1 cellular context compared by ENCODE assay signal in the genomic region with DNA sequence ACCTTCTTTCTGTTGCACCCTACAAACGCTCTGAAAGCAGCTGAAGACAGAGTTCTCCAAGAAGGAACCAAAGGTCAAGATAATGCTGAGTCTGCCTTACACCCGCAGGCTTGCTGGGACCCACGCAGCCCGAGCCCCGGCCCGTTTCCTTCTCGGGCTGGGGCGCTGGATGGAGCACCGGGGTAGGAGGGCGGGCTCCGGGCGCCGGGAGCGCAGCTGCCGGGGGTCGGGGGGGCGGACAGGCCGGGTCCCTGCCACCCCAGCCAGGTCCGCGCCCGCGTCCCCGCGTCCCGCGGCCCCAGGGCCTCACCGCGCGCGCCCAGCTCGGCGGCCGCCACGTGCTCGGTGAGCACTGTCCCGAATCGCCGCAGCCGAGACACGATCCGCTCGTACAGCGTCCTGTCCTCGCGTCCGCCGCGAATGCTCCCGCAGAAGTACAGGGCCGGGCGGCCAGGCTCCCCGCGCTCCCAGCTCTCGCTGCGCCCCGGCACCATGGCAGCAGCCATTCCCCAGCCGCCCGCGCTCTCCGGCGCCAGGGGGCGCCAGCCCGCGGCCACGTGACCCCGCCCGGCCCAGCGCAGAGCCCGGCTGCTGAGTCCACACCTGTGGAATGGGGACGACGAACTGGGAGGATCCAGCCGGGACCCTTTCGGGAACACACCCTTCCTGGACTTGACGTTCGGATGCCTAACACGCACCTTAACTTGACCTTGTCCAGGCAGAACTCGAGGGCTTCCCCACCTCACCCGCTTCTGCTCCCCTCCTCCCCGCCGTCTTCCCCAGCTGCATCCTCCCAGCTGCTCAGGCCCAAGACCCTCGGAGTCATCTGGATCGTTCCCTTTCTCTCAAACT.
A peak's percentile ranks its signal among the peaks of the same experiment; 100 is the strongest.
TF ChIP-seq lines count a peak whose summit lies in the region.

A gene with protein sequence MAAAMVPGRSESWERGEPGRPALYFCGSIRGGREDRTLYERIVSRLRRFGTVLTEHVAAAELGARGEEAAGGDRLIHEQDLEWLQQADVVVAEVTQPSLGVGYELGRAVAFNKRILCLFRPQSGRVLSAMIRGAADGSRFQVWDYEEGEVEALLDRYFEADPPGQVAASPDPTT (minus strand): TSS at position 531 of the 852 bp plus-strand sequence. CDS start 25 bp downstream, at position 506.

TF ChIP-seq in HepG2, 621 proteins besides CTCF, POLR2A, EP300 and RAD21 (continued from another document and continues in another):
- TF ChIP-seq, protein P1, sequence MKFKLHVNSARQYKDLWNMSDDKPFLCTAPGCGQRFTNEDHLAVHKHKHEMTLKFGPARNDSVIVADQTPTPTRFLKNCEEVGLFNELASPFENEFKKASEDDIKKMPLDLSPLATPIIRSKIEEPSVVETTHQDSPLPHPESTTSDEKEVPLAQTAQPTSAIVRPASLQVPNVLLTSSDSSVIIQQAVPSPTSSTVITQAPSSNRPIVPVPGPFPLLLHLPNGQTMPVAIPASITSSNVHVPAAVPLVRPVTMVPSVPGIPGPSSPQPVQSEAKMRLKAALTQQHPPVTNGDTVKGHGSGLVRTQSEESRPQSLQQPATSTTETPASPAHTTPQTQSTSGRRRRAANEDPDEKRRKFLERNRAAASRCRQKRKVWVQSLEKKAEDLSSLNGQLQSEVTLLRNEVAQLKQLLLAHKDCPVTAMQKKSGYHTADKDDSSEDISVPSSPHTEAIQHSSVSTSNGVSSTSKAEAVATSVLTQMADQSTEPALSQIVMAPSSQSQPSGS (CRISPR knock-in tag; IDR thresholded peaks at IDR 0.05): peak; percentile 14; the same call in 1 of the 2 replicates
- TF ChIP-seq ZNF780A (CRISPR knock-in tag; IDR thresholded peaks at IDR 0.05) (no peak), SRSF9 (IDR thresholded peaks at IDR 0.05; ENCODE audit: borderline replicate concordance, insufficient read depth, low read depth, low read length, poor library complexity, severe bottlenecking) (no peak), NFKBIZ (CRISPR knock-in tag; IDR thresholded peaks at IDR 0.05) (no peak), ZFY (CRISPR knock-in tag; IDR thresholded peaks at IDR 0.05) (peak; percentile 98), DMAP1 (CRISPR knock-in tag; IDR thresholded peaks at IDR 0.05) (peak; percentile 95), ZNF605 (CRISPR knock-in tag; IDR thresholded peaks at IDR 0.05) (no peak), RXRA (CRISPR knock-in tag; IDR thresholded peaks at IDR 0.05) (0 out of 2 replicates have a peak, but pooled peaks have one; percentile 63), YY1 (IDR thresholded peaks at IDR 0.05; ENCODE audit: insufficient read depth, insufficient replicate concordance, low read depth, low read length) (peak; percentile 94), HNRNPH1 (optimal IDR thresholded peaks at IDR 0.05; ENCODE audit: low read depth, low read length) (no peak), ATF1 (CRISPR knock-in tag; IDR thresholded peaks at IDR 0.05) (no peak), ZNF264 (CRISPR knock-in tag; IDR thresholded peaks at IDR 0.05) (no peak), ZNF556 (CRISPR knock-in tag; IDR thresholded peaks at IDR 0.05; ENCODE audit: borderline replicate concordance) (peak; percentile 95), IKZF1 (IDR thresholded peaks at IDR 0.05) (no peak), NFE2L1 (CRISPR knock-in tag; IDR thresholded peaks at IDR 0.05; ENCODE audit: borderline replicate concordance) (no peak), MTA3 (CRISPR knock-in tag; IDR thresholded peaks at IDR 0.05) (no peak), CCAR2 (optimal IDR thresholded peaks at IDR 0.05; ENCODE audit: low read depth, low read length) (no peak), ZNF383 (CRISPR knock-in tag; IDR thresholded peaks at IDR 0.05; ENCODE audit: borderline replicate concordance) (peak; percentile 44; the same call in 1 of the 2 replicates), ZFP62 (CRISPR knock-in tag; IDR thresholded peaks at IDR 0.05) (no peak), PLRG1 (conservative IDR thresholded peaks at IDR 0.05) (no peak), HMGA1 (CRISPR knock-in tag; conservative IDR thresholded peaks at IDR 0.05) (no peak), GABPB1 (CRISPR knock-in tag; IDR thresholded peaks at IDR 0.05) (peak; percentile 73), ZNF850 (CRISPR knock-in tag; conservative IDR thresholded peaks at IDR 0.05) (no peak), ZNF841 (CRISPR knock-in tag; IDR thresholded peaks at IDR 0.05; ENCODE audit: borderline replicate concordance) (peak; percentile 77; the same call in 1 of the 2 replicates), CBX5 (CRISPR knock-in tag; IDR thresholded peaks at IDR 0.05; ENCODE audit: borderline replicate concordance) (peak; percentile 28; the same call in 1 of the 2 replicates), HOXA3 (CRISPR knock-in tag; IDR thresholded peaks at IDR 0.05) (peak; percentile 88), ZNF343 (CRISPR knock-in tag; IDR thresholded peaks at IDR 0.05) (peak; percentile 90; the same call in 1 of the 2 replicates), PAX8 (CRISPR knock-in tag; IDR thresholded peaks at IDR 0.05; ENCODE audit: borderline replicate concordance) (peak; percentile 95; the same call in 1 of the 2 replicates), ZNF775 (CRISPR knock-in tag; IDR thresholded peaks at IDR 0.05; ENCODE audit: borderline replicate concordance) (no peak), SNAPC2 (CRISPR knock-in tag; IDR thresholded peaks at IDR 0.05) (peak; percentile 92), MZF1 (CRISPR knock-in tag; IDR thresholded peaks at IDR 0.05; ENCODE audit: borderline replicate concordance) (peak; percentile 7; the same call in 1 of the 2 replicates), ZMYM4 (CRISPR knock-in tag; IDR thresholded peaks at IDR 0.05) (peak; percentile 82)
- TF ChIP-seq, protein P2, sequence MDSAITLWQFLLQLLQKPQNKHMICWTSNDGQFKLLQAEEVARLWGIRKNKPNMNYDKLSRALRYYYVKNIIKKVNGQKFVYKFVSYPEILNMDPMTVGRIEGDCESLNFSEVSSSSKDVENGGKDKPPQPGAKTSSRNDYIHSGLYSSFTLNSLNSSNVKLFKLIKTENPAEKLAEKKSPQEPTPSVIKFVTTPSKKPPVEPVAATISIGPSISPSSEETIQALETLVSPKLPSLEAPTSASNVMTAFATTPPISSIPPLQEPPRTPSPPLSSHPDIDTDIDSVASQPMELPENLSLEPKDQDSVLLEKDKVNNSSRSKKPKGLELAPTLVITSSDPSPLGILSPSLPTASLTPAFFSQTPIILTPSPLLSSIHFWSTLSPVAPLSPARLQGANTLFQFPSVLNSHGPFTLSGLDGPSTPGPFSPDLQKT (CRISPR knock-in tag; IDR thresholded peaks at IDR 0.05; ENCODE audit: borderline replicate concordance): no peak
- TF ChIP-seq, protein P3, sequence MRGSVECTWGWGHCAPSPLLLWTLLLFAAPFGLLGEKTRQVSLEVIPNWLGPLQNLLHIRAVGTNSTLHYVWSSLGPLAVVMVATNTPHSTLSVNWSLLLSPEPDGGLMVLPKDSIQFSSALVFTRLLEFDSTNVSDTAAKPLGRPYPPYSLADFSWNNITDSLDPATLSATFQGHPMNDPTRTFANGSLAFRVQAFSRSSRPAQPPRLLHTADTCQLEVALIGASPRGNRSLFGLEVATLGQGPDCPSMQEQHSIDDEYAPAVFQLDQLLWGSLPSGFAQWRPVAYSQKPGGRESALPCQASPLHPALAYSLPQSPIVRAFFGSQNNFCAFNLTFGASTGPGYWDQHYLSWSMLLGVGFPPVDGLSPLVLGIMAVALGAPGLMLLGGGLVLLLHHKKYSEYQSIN (CRISPR knock-in tag; IDR thresholded peaks at IDR 0.05; ENCODE audit: borderline replicate concordance): no peak
- TF ChIP-seq, protein P4, sequence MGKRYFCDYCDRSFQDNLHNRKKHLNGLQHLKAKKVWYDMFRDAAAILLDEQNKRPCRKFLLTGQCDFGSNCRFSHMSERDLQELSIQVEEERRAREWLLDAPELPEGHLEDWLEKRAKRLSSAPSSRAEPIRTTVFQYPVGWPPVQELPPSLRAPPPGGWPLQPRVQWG (CRISPR knock-in tag; IDR thresholded peaks at IDR 0.05; ENCODE audit: borderline replicate concordance, low read depth): no peak; the same call in 1 of the 2 replicates
- TF ChIP-seq, protein P5, sequence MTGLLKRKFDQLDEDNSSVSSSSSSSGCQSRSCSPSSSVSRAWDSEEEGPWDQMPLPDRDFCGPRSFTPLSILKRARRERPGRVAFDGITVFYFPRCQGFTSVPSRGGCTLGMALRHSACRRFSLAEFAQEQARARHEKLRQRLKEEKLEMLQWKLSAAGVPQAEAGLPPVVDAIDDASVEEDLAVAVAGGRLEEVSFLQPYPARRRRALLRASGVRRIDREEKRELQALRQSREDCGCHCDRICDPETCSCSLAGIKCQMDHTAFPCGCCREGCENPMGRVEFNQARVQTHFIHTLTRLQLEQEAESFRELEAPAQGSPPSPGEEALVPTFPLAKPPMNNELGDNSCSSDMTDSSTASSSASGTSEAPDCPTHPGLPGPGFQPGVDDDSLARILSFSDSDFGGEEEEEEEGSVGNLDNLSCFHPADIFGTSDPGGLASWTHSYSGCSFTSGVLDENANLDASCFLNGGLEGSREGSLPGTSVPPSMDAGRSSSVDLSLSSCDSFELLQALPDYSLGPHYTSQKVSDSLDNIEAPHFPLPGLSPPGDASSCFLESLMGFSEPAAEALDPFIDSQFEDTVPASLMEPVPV (CRISPR knock-in tag; IDR thresholded peaks at IDR 0.05): peak; percentile 85; the same call in 1 of the 2 replicates
- TF ChIP-seq, protein P6, sequence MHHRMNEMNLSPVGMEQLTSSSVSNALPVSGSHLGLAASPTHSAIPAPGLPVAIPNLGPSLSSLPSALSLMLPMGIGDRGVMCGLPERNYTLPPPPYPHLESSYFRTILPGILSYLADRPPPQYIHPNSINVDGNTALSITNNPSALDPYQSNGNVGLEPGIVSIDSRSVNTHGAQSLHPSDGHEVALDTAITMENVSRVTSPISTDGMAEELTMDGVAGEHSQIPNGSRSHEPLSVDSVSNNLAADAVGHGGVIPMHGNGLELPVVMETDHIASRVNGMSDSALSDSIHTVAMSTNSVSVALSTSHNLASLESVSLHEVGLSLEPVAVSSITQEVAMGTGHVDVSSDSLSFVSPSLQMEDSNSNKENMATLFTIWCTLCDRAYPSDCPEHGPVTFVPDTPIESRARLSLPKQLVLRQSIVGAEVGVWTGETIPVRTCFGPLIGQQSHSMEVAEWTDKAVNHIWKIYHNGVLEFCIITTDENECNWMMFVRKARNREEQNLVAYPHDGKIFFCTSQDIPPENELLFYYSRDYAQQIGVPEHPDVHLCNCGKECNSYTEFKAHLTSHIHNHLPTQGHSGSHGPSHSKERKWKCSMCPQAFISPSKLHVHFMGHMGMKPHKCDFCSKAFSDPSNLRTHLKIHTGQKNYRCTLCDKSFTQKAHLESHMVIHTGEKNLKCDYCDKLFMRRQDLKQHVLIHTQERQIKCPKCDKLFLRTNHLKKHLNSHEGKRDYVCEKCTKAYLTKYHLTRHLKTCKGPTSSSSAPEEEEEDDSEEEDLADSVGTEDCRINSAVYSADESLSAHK (CRISPR knock-in tag; IDR thresholded peaks at IDR 0.05; ENCODE audit: borderline replicate concordance): no peak
- TF ChIP-seq, protein P7, sequence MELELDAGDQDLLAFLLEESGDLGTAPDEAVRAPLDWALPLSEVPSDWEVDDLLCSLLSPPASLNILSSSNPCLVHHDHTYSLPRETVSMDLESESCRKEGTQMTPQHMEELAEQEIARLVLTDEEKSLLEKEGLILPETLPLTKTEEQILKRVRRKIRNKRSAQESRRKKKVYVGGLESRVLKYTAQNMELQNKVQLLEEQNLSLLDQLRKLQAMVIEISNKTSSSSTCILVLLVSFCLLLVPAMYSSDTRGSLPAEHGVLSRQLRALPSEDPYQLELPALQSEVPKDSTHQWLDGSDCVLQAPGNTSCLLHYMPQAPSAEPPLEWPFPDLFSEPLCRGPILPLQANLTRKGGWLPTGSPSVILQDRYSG (CRISPR knock-in tag; IDR thresholded peaks at IDR 0.05): peak; percentile 94; the same call in 1 of the 2 replicates
- TF ChIP-seq, protein P8, sequence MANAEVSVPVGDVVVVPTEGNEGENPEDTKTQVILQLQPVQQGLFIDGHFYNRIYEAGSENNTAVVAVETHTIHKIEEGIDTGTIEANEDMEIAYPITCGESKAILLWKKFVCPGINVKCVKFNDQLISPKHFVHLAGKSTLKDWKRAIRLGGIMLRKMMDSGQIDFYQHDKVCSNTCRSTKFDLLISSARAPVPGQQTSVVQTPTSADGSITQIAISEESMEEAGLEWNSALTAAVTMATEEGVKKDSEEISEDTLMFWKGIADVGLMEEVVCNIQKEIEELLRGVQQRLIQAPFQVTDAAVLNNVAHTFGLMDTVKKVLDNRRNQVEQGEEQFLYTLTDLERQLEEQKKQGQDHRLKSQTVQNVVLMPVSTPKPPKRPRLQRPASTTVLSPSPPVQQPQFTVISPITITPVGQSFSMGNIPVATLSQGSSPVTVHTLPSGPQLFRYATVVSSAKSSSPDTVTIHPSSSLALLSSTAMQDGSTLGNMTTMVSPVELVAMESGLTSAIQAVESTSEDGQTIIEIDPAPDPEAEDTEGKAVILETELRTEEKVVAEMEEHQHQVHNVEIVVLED (CRISPR knock-in tag; IDR thresholded peaks at IDR 0.05; ENCODE audit: borderline replicate concordance): 0 out of 2 replicates have a peak, but pooled peaks have one; percentile 13
- TF ChIP-seq, protein P9, sequence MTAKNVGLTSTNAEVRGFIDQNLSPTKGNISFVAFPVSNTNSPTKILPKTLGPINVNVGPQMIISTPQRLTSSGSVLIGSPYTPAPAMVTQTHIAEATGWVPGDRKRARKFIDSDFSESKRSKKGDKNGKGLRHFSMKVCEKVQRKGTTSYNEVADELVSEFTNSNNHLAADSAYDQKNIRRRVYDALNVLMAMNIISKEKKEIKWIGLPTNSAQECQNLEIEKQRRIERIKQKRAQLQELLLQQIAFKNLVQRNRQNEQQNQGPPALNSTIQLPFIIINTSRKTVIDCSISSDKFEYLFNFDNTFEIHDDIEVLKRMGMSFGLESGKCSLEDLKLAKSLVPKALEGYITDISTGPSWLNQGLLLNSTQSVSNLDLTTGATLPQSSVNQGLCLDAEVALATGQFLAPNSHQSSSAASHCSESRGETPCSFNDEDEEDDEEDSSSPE (CRISPR knock-in tag; IDR thresholded peaks at IDR 0.05): peak; percentile 90
- TF ChIP-seq, protein P10, sequence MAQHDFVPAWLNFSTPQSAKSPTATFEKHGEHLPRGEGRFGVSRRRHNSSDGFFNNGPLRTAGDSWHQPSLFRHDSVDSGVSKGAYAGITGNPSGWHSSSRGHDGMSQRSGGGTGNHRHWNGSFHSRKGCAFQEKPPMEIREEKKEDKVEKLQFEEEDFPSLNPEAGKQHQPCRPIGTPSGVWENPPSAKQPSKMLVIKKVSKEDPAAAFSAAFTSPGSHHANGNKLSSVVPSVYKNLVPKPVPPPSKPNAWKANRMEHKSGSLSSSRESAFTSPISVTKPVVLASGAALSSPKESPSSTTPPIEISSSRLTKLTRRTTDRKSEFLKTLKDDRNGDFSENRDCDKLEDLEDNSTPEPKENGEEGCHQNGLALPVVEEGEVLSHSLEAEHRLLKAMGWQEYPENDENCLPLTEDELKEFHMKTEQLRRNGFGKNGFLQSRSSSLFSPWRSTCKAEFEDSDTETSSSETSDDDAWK (CRISPR knock-in tag; IDR thresholded peaks at IDR 0.05): no peak
